Comparison of ENCODE assay signal across 15 cellular contexts in genomic region chr9:17900604-17901003, GRCh38.
DNase-seq lines count a peak whose midpoint lies in the region; ATAC-seq, FAIRE-seq and TF ChIP-seq lines count a peak whose summit lies in the region.
"Had no signal": no experiment of that assay in that cellular context is flagged by ENCODE, and none has a peak within 500 bp of the region (broad histone marks: within the 10 kb centered on the region; RNA-seq: fewer than 3 reads in every experiment).

No MANE protein-coding gene starts in this region.

- H3K4me3 ChIP-seq in mucosa of descending colon: no peak overlapping the region
- no peak overlapping the region for H3K4me3 ChIP-seq in retinal pigment epithelial cell (ENCODE audit: low read length)
- H3K4me3 ChIP-seq: BLaER1 had no signal

- H3K9me3 ChIP-seq in mucosa of descending colon: no peaks in the 10 kb centered on the region
- H3K9me3 ChIP-seq: BLaER1, Caco-2 had no signal

- ATAC-seq in mucosa of descending colon: peak; percentile 34
- ATAC-seq: HCT116 had no signal

- TF ChIP-seq POLR2A in H54 (IDR thresholded peaks at IDR 0.05; ENCODE audit: low read depth, low read length): no peak
- TF ChIP-seq POLR2A in erythroblast (IDR thresholded peaks at IDR 0.05; ENCODE audit: low read length): no peak

- H3K36me3 ChIP-seq in mucosa of descending colon (ENCODE audit: low read depth): no peaks in the 10 kb centered on the region
- H3K36me3 ChIP-seq: BLaER1 had no signal

- H3K4me1 ChIP-seq in mucosa of descending colon (ENCODE audit: low read depth): no peaks in the 10 kb centered on the region
- H3K4me1 ChIP-seq: BLaER1, Caco-2 had no signal

- peak; percentile 38 for DNase-seq in NCI-H82 (lab: John Stamatoyannopoulos, UW)
- no peak for DNase-seq in NCI-H82 treated with DMSO at 0.1 percent for 48 hours (lab: John Stamatoyannopoulos, UW; ENCODE audit: unreplicated experiment)
- peak; percentile 1 for DNase-seq in NCI-H460 (ENCODE audit: extremely low read depth, low read depth)
- DNase-seq in mucosa of descending colon: peak in 1 of 3 donors; percentile 15
- DNase-seq in retinal pigment epithelial cell (ENCODE audit: low read depth): peak; percentile 43
- no peak for DNase-seq in H54 (ENCODE audit: insufficient read length, low spot score)
- no peak for DNase-seq in stimulated activated CD4-positive, alpha-beta T cell treated with anti-CD3 and anti-CD28 coated beads, Interleukin-4, amount 100 ng/mL, for 24 hours
- no peak for DNase-seq in erythroblast (lab: John Stamatoyannopoulos, UW)
- DNase-seq: 8988T; AML-193; Caco-2; CD8-positive, alpha-beta memory T cell; DMS 273 treated with DMSO at 0.1 percent for 48 hours had no signal

- intact Hi-C loops in mucosa of descending colon (cut with DNase I, micrococcal nuclease): no loop called here

- no peak for FAIRE-seq in H54 (lab: Jason Lieb, UNC)

- TF ChIP-seq CTCF in mucosa of descending colon (IDR thresholded peaks at IDR 0.05) (no peak), retinal pigment epithelial cell (conservative IDR thresholded peaks at IDR 0.05; ENCODE audit: low read depth, low read length) (no peak)

Comparison
In these comparisons a context has a peak if more than half of its experiments do, and no peak if none do; other contexts are left out.
1. DNase-seq: peak in NCI-H82 (single experiment), NCI-H460 (single experiment) and retinal pigment epithelial cell (single experiment); none in NCI-H82 treated with DMSO at 0.1 percent for 48 hours (single experiment), H54 (single experiment), stimulated activated CD4-positive, alpha-beta T cell treated with anti-CD3 and anti-CD28 coated beads, Interleukin-4, amount 100 ng/mL, for 24 hours (single experiment) and erythroblast (0 of 2).